26 cellular contexts compared by ENCODE assay signal in genomic region chr14:30630248-30630647, GRCh38. TPM values are rescaled to one million over a fixed set of nuclear protein-coding genes. Genes with fewer than 3 reads are reported as not detected.
DNase-seq lines count a peak whose midpoint lies in the region; ATAC-seq, FAIRE-seq and TF ChIP-seq lines count a peak whose summit lies in the region.
"Had no signal": no experiment of that assay in that cellular context is flagged by ENCODE, and none has a peak within 500 bp of the region (broad histone marks: within the 10 kb centered on the region; RNA-seq: fewer than 3 reads in every experiment).

No MANE protein-coding gene starts in this region.

- ATAC-seq in A549 = no peak
- no peak for ATAC-seq in IMR-90 (ENCODE audit: low read depth)

- peaks cover 75% of the 10 kb centered on the region for H3K79me2 ChIP-seq in neural progenitor cell (ENCODE audit: low read depth)

- dilution Hi-C loops in IMR-90 (cut with HindIII; ENCODE audit: low sequenced_read_pairs, unreplicated experiment) = no loop called here

- H2AK9ac ChIP-seq in IMR-90 (replicated peaks; ENCODE audit: low read depth, low read length, poor library complexity) = no peak overlapping the region

- TF ChIP-seq RAD21 in A549 (conservative IDR thresholded peaks at IDR 0.05 in 1 of 2, IDR thresholded peaks at IDR 0.05 in 1 of 2) (no peak), IMR-90 (IDR thresholded peaks at IDR 0.05; ENCODE audit: low read length) (no peak)

- FAIRE-seq in A204.1 (lab: Jason Lieb, UNC) (peak; percentile 34), A549 (lab: Jason Lieb, UNC) (no peak), islet of Langerhans (lab: Jason Lieb, UNC) (peak; percentile 70)
- FAIRE-seq: GM12891, GM19239 had no signal

- POLR2A ChIA-PET in A549 (lab: Yijun Ruan, JAX) (no interaction called here), IMR-90 (lab: Charles Lee; ENCODE audit: unreplicated experiment) (no interaction called here)

- H3K27me3 ChIP-seq in IMR-90 (ENCODE audit: control insufficient read depth, insufficient read depth, low read length) (no peaks in the 10 kb centered on the region), neural progenitor cell (no peaks in the 10 kb centered on the region)
- H3K27me3 ChIP-seq: BE2C, BLaER1 had no signal

- peaks cover 31% of the 10 kb centered on the region; the same call in 1 of the 2 replicates for H4K20me1 ChIP-seq in IMR-90 (ENCODE audit: insufficient read depth, low read length)
- H4K20me1 ChIP-seq in neural progenitor cell (ENCODE audit: low read depth) = peaks cover 31% of the 10 kb centered on the region

- H4K5ac ChIP-seq in IMR-90 (ENCODE audit: low read depth, low read length) = no peak overlapping the region

- BruUV-seq in IMR-90 (replicated peaks; lab: Mats Ljungman, UMichigan) = no TSS peak

- TF ChIP-seq EP300 in A549 (IDR thresholded peaks at IDR 0.05) = no peak

- H3K36me3 ChIP-seq in IMR-90 (ENCODE audit: control insufficient read depth, insufficient read depth, low read length) (peaks cover 12% of the 10 kb centered on the region), neural progenitor cell (no peaks in the 10 kb centered on the region)

- H3K4me2 ChIP-seq in A549 (no peak overlapping the region), IMR-90 (ENCODE audit: low read depth, low read length) (no peak overlapping the region), neural progenitor cell (no peak overlapping the region)
- H3K4me2 ChIP-seq: BLaER1 had no signal

- H3K36me3 Mint-ChIP-seq in T-helper 2 cell treated with Interferon-gamma antibody and Interleukin-4, amounts not matched to agents 5 μg/mL and 100 μg/mL, for 36 hours (ENCODE audit: low read depth) = peaks cover 23% of the 10 kb centered on the region
- H3K36me3 Mint-ChIP-seq in neural progenitor cell = peaks cover 23% of the 10 kb centered on the region

- H2BK20ac ChIP-seq in IMR-90 (ENCODE audit: low read depth, low read length) = no peak overlapping the region

- H3K18ac ChIP-seq in IMR-90 (ENCODE audit: low read depth, low read length) = no peak overlapping the region

- H3K27me3 Mint-ChIP-seq in T-helper 2 cell treated with Interferon-gamma antibody and Interleukin-4, amounts not matched to agents 5 μg/mL and 100 μg/mL, for 36 hours (ENCODE audit: low read depth) = no peaks in the 10 kb centered on the region
- no peaks in the 10 kb centered on the region for H3K27me3 Mint-ChIP-seq in neural progenitor cell (ENCODE audit: insufficient read depth, low read depth)
- H3K27me3 Mint-ChIP-seq: CD4-positive, alpha-beta memory T cell; CD4-positive, CD25-positive, alpha-beta regulatory T cell; CD8-positive, alpha-beta memory T cell had no signal

- TF ChIP-seq CTCF in A549 (IDR thresholded peaks at IDR 0.05) = no peak
- TF ChIP-seq CTCF in IMR-90 (conservative IDR thresholded peaks at IDR 0.05; ENCODE audit: low read depth, low read length) = no peak
- TF ChIP-seq CTCF in neural progenitor cell (IDR thresholded peaks at IDR 0.05) = no peak

- no peak overlapping the region for H3K4me3 ChIP-seq in A549
- H3K4me3 ChIP-seq in IMR-90 (ENCODE audit: insufficient read depth, low read depth, low read length) = no peak overlapping the region
- no peak overlapping the region for H3K4me3 ChIP-seq in neural progenitor cell
- H3K4me3 ChIP-seq: BLaER1 had no signal

- peaks cover 20% of the 10 kb centered on the region for H3K4me1 ChIP-seq in A549
- H3K4me1 ChIP-seq in IMR-90 (ENCODE audit: control insufficient read depth, insufficient read depth, low read length) = peaks cover 2% of the 10 kb centered on the region
- H3K4me1 ChIP-seq in neural progenitor cell = no peaks in the 10 kb centered on the region
- H3K4me1 ChIP-seq: BE2C, BLaER1 had no signal

- no peak overlapping the region for H2AK5ac ChIP-seq in IMR-90 (ENCODE audit: low read depth, low read length)

- no peak overlapping the region for H2BK5ac ChIP-seq in IMR-90 (ENCODE audit: low read depth, low read length, poor library complexity, severe bottlenecking)

- CTCF ChIA-PET in A549 (lab: Yijun Ruan, JAX) = interaction anchor here (1.2 kb wide), 2 partner anchors 27 to 67 kb away, joined by 3 to 4 read pairs; no protein-coding TSS in a partner anchor
- CTCF ChIA-PET in IMR-90 (lab: Yijun Ruan, JAX) = interaction anchor here (0.7 kb wide), 1 partner anchor 359 kb away, joined by 3 read pairs; no protein-coding TSS in a partner anchor

- H3K27ac ChIP-seq in A549 (no peak overlapping the region), IMR-90 (ENCODE audit: insufficient read depth, low read length) (no peak overlapping the region), neural progenitor cell (no peak overlapping the region)
- H3K27ac ChIP-seq: BLaER1 had no signal

- intact Hi-C loops in IMR-90 (cut with micrococcal nuclease) = no loop called here

- H3K23ac ChIP-seq in IMR-90 (ENCODE audit: low read depth, low read length) = no peak overlapping the region

- H3K56ac ChIP-seq in IMR-90 (ENCODE audit: extremely low read depth, insufficient read depth, low read length) = no peak overlapping the region

- H2AFZ ChIP-seq in IMR-90 (replicated peaks; ENCODE audit: low read length, poor library complexity) (no peak overlapping the region), neural progenitor cell (replicated peaks) (no peak overlapping the region)

- H3K14ac ChIP-seq in IMR-90 (replicated peaks; ENCODE audit: low read depth, low read length) = no peak overlapping the region

- in situ Hi-C loops in IMR-90 (cut with MboI; ENCODE audit: low sequenced_read_pairs) = no loop called here

- H3K4ac ChIP-seq in IMR-90 (ENCODE audit: low read depth, low read length) = no peak overlapping the region

- no peak overlapping the region for H4K91ac ChIP-seq in IMR-90 (ENCODE audit: insufficient read depth, low read depth, low read length)

- no peak overlapping the region for H3K4me3 Mint-ChIP-seq in T-helper 2 cell treated with Interferon-gamma antibody and Interleukin-4, amounts not matched to agents 5 μg/mL and 100 μg/mL, for 36 hours
- no peak overlapping the region for H3K4me3 Mint-ChIP-seq in neural progenitor cell
- H3K4me3 Mint-ChIP-seq: CD14-positive monocyte; CD4-positive, alpha-beta memory T cell; CD4-positive, CD25-positive, alpha-beta regulatory T cell; CD8-positive, alpha-beta memory T cell had no signal

- no peak overlapping the region for H2BK15ac ChIP-seq in IMR-90 (ENCODE audit: low read depth, low read length)

- DNase-seq in A549 (ENCODE audit: low read depth in 1 of 2, low spot score in 1 of 2) = no peak
- DNase-seq in IMR-90 = no peak
- no peak for DNase-seq in NCI-H1092 treated with DMSO at 0.1 percent for 48 hours (lab: John Stamatoyannopoulos, UW)
- DNase-seq in T-helper 2 cell treated with Interferon-gamma antibody and Interleukin-4, amounts not matched to agents 5 μg/mL and 100 μg/mL, for 36 hours (ENCODE audit: low spot score) = no peak
- no peak for DNase-seq in neural progenitor cell (ENCODE audit: low spot score)
- DNase-seq: 8988T; ACHN; BE2C; C1 segment of cervical spinal cord; CD4-positive, alpha-beta memory T cell; CD4-positive, CD25-positive, alpha-beta regulatory T cell; CD8-positive, alpha-beta memory T cell; COR-L47; DMS 273 treated with DMSO at 0.1 percent for 48 hours; DMS153; DMS53; DMS79; DND-41; EL; GF-D8 had no signal

- no peaks in the 10 kb centered on the region for H3K9me3 Mint-ChIP-seq in T-helper 2 cell treated with Interferon-gamma antibody and Interleukin-4, amounts not matched to agents 5 μg/mL and 100 μg/mL, for 36 hours
- H3K9me3 Mint-ChIP-seq in neural progenitor cell = no peaks in the 10 kb centered on the region
- H3K9me3 Mint-ChIP-seq: CD14-positive monocyte; CD4-positive, alpha-beta memory T cell; CD4-positive, CD25-positive, alpha-beta regulatory T cell; CD8-positive, alpha-beta memory T cell had no signal

- H3K9me3 ChIP-seq in A549 (no peaks in the 10 kb centered on the region), IMR-90 (ENCODE audit: control insufficient read depth, insufficient read depth, low read length) (no peaks in the 10 kb centered on the region), neural progenitor cell (ENCODE audit: low read depth) (no peaks in the 10 kb centered on the region)
- H3K9me3 ChIP-seq: BE2C, BLaER1 had no signal

- H3K9ac ChIP-seq in IMR-90 (ENCODE audit: low read depth, low read length) (no peak overlapping the region), neural progenitor cell (no peak overlapping the region)
- H3K9ac ChIP-seq: BLaER1 had no signal

- H3K79me1 ChIP-seq in IMR-90 (ENCODE audit: low read depth in 1 of 2, low read length in 2 of 2) = peaks cover 14 to 43% of the 10 kb centered on the region in 2 experiments

- H2BK120ac ChIP-seq in IMR-90 (ENCODE audit: low read depth, low read length) = no peak overlapping the region

- H3F3A ChIP-seq in neural progenitor cell (ENCODE audit: low read depth) = no peaks in the 10 kb centered on the region

- TF ChIP-seq POLR2A in A549 (IDR thresholded peaks at IDR 0.05; ENCODE audit: low read length) = no peak
- no peak for TF ChIP-seq POLR2A in IMR-90 (IDR thresholded peaks at IDR 0.05; ENCODE audit: low read depth, low read length)

- H4K8ac ChIP-seq in IMR-90 (ENCODE audit: low read depth in 2 of 2, low read length in 2 of 2) = no peak overlapping the region

- peaks cover 6% of the 10 kb centered on the region for H3K4me1 Mint-ChIP-seq in T-helper 2 cell treated with Interferon-gamma antibody and Interleukin-4, amounts not matched to agents 5 μg/mL and 100 μg/mL, for 36 hours (ENCODE audit: low read depth)
- no peaks in the 10 kb centered on the region for H3K4me1 Mint-ChIP-seq in neural progenitor cell
- H3K4me1 Mint-ChIP-seq: CD14-positive monocyte had no signal

- H3K9me1 ChIP-seq in IMR-90 (ENCODE audit: insufficient read depth, low read length) = peaks cover 13% of the 10 kb centered on the region

- no peak overlapping the region for H3K27ac Mint-ChIP-seq in T-helper 2 cell treated with Interferon-gamma antibody and Interleukin-4, amounts not matched to agents 5 μg/mL and 100 μg/mL, for 36 hours
- no peak overlapping the region for H3K27ac Mint-ChIP-seq in neural progenitor cell
- H3K27ac Mint-ChIP-seq: CD4-positive, CD25-positive, alpha-beta regulatory T cell; CD8-positive, alpha-beta memory T cell had no signal

TF ChIP-seq in A549, 52 proteins besides CTCF, POLR2A, EP300 and RAD21:
- TF ChIP-seq MAFK (IDR thresholded peaks at IDR 0.05; ENCODE audit: partially characterized antibody) = peak; percentile 56
- TF ChIP-seq HDAC2 (IDR thresholded peaks at IDR 0.05) = no peak

TF ChIP-seq in IMR-90, 13 proteins besides CTCF, POLR2A, EP300 and RAD21 (continues in another document):
- TF ChIP-seq MAFK (IDR thresholded peaks at IDR 0.05; ENCODE audit: low read depth, low read length) = peak; percentile 35; the same call in 1 of the 2 replicates
- TF ChIP-seq SMC3 (IDR thresholded peaks at IDR 0.05; ENCODE audit: low read depth, low read length) = no peak

RNA-seq across cellular contexts. Expression of gene SCFD1, which starts 8.1 kb away (rescaled TPM):
- 107 and 158 TPM in 2 replicates for polyA plus RNA-seq in A549 (2011; rRNA removed)
- 19.3 and 20.6 TPM in 2 replicates for polyA plus RNA-seq in A549 (2012; cell fraction: cytosol; rRNA removed)
- polyA plus RNA-seq in A549 (2012; cell fraction: nucleus; rRNA removed) = 10.4 and 18.1 TPM in 2 replicates
- polyA plus RNA-seq in A549 (2017; fragmentation: RNase III; extraction: RNeasy Plus Mini Kit Qiagen cat#74134 plus additional on column Dnase treatment) = 52.1 to 54.6 TPM (median 54.0 TPM) in 3 replicates
- 36.1 and 46.5 TPM in 2 replicates for polyA minus RNA-seq in A549 (2011; rRNA and poly(A)+ RNA removed)
- 74.0 and 143 TPM in 2 replicates for total RNA-seq in IMR-90 (2012; rRNA removed)
- polyA plus RNA-seq in IMR-90 (2012; rRNA removed) = 43.2 and 51.4 TPM in 2 replicates
- polyA plus RNA-seq in IMR-90 (2012; cell fraction: cytosol; rRNA removed) = 6.2 and 8.8 TPM in 2 replicates
- 6.4 and 72.5 TPM in 2 replicates for polyA plus RNA-seq in IMR-90 (2012; cell fraction: nucleus; rRNA removed; ENCODE audit: low replicate concordance)
- 70.2 and 115 TPM in 2 replicates for total RNA-seq in neural progenitor cell (ENCODE audit: low replicate concordance)
